ENCODE assay signal across 11 cellular contexts in the genomic region with DNA sequence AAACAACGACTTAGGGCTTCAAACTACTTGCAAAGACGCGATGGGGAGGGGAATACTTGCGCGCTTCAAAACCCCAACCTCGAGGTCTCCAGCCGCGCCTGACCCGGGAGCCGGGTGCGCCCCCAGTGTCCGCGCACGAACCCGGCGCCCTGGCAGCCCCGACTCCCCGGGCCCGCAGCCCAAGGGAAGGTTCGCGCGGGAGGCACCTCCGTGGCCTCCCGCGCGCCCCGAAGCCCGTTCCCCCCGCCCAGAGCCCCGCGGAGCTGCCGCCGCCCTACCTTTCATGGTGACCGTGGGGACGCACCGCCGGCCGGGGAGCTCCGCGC. TPM values are rescaled to one million over a fixed set of nuclear protein-coding genes. Genes with fewer than 3 reads are reported as not detected.
DNase-seq lines count a peak whose midpoint lies in the region; ATAC-seq, FAIRE-seq and TF ChIP-seq lines count a peak whose summit lies in the region.
"Had no signal": no experiment of that assay in that cellular context is flagged by ENCODE, and none has a peak within 500 bp of the region (broad histone marks: within the 10 kb centered on the region; RNA-seq: fewer than 3 reads in every experiment).

No MANE protein-coding gene starts in this region.

- no peak for TF ChIP-seq EP300 in gastroesophageal sphincter (IDR thresholded peaks at IDR 0.05)
- TF ChIP-seq EP300 in ovary (IDR thresholded peaks at IDR 0.05), result no peak

- no peak overlapping the region for H3K27ac ChIP-seq in RWPE2 (ENCODE audit: poor library complexity, severe bottlenecking)
- H3K27ac ChIP-seq in gastroesophageal sphincter, result peak overlapping the region in 3 of 4 donors; percentile 65 to 86 (median 82)
- H3K27ac ChIP-seq in ovary, result no peak overlapping the region
- no peak overlapping the region for H3K27ac ChIP-seq in kidney (ENCODE audit: low read depth in 2 of 2, low read length in 2 of 2)

- H3K4me3 ChIP-seq in AG10803 (ENCODE audit: low read length) (peak overlapping the region; percentile 89), RWPE2 (ENCODE audit: severe bottlenecking) (peak overlapping the region; percentile 13), gastroesophageal sphincter (peak overlapping the region; percentile 64 to 79), ovary (peak overlapping the region; percentile 53), kidney (ENCODE audit: low read length in 2 of 2) (peak overlapping the region in 1 of 2 donors; percentile 32)

- WGBS in gastroesophageal sphincter (ENCODE audit: low coverage in 1 of 2), 2 donors, result no CpG with 5 or more reads among the region's 40 CpGs
- 0 to 1% (median 0%) methylated on average over 19 to 40 of the region's 40 CpGs for WGBS in ovary, 3 donors

- peaks cover 39% of the 10 kb centered on the region for H3K27me3 ChIP-seq in RWPE2 (ENCODE audit: insufficient read depth, poor library complexity, severe bottlenecking)
- peaks cover 8% of the 10 kb centered on the region for H3K27me3 ChIP-seq in gastroesophageal sphincter
- no peaks in the 10 kb centered on the region for H3K27me3 ChIP-seq in ovary

- no peak for FAIRE-seq in kidney (lab: Jason Lieb, UNC)

- H3K9ac ChIP-seq in kidney (ENCODE audit: low read length in 2 of 2), result no peak overlapping the region

- H3K4me1 ChIP-seq in RWPE2 (ENCODE audit: insufficient read depth, poor library complexity, severe bottlenecking) (peaks cover 4% of the 10 kb centered on the region), gastroesophageal sphincter (peaks cover 0 to 61% (median 9%) of the 10 kb centered on the region in 3 donors), ovary (ENCODE audit: insufficient read depth) (no peaks in the 10 kb centered on the region), kidney (ENCODE audit: control insufficient read depth in 1 of 2, insufficient read depth in 1 of 2, low read depth in 1 of 2, low read length in 2 of 2) (peaks cover 0 to 3% of the 10 kb centered on the region in 2 donors)

- intact Hi-C loops in ovary (cut with DNase I) (no loop called here), kidney (cut with DNase I) (no loop called here)

- ATAC-seq in RWPE2 (ENCODE audit: low read depth), result 0 out of 3 replicates have a peak, but pooled peaks have one; percentile 9
- peak; percentile 28 for ATAC-seq in gastroesophageal sphincter
- no peak for ATAC-seq in GM19397 (IDR thresholded peaks at IDR 0.05; ENCODE audit: unreplicated experiment)

- TF ChIP-seq POLR2A in gastroesophageal sphincter (IDR thresholded peaks at IDR 0.05) (peak in 1 of 2 donors; percentile 7), ovary (IDR thresholded peaks at IDR 0.05) (no peak)

- H3K9me3 ChIP-seq in RWPE2 (ENCODE audit: severe bottlenecking), result no peaks in the 10 kb centered on the region
- no peaks in the 10 kb centered on the region for H3K9me3 ChIP-seq in gastroesophageal sphincter
- H3K9me3 ChIP-seq in ovary, result no peaks in the 10 kb centered on the region
- no peaks in the 10 kb centered on the region for H3K9me3 ChIP-seq in kidney (ENCODE audit: control insufficient read depth in 1 of 2, low read length in 2 of 2)

- no peak for TF ChIP-seq CTCF in AG10803 (conservative IDR thresholded peaks at IDR 0.05; ENCODE audit: low read length)
- TF ChIP-seq CTCF in RWPE2 (IDR thresholded peaks at IDR 0.05; ENCODE audit: poor library complexity, severe bottlenecking), result no peak
- peak in 3 of 4 experiments; percentile 16 to 44 (median 30) for TF ChIP-seq CTCF in gastroesophageal sphincter (IDR thresholded peaks at IDR 0.05)
- TF ChIP-seq CTCF in ovary (IDR thresholded peaks at IDR 0.05), result no peak
- TF ChIP-seq CTCF in kidney (IDR thresholded peaks at IDR 0.05; ENCODE audit: borderline replicate concordance, extremely low read depth, insufficient read depth), result no peak

- DNase-seq in AG10803 (ENCODE audit: low read depth) (no peak), RWPE2 (ENCODE audit: low spot score) (no peak), ovary (peak in 1 of 5 donors; percentile 43), kidney (no peak), MV-4-11 (lab: John Stamatoyannopoulos, UW) (no peak), NCI-H1436 (lab: John Stamatoyannopoulos, UW) (no peak)
- DNase-seq: activated CD4-positive, CD25-positive, alpha-beta regulatory T cell; central memory CD4-positive, alpha-beta T cell; GDM1 had no signal

- H3K36me3 ChIP-seq in RWPE2 (ENCODE audit: low read depth), result no peaks in the 10 kb centered on the region
- no peaks in the 10 kb centered on the region for H3K36me3 ChIP-seq in gastroesophageal sphincter
- no peaks in the 10 kb centered on the region for H3K36me3 ChIP-seq in ovary
- H3K36me3 ChIP-seq in kidney (ENCODE audit: control insufficient read depth in 1 of 2, insufficient read depth in 2 of 2, low read length in 2 of 2), result no peaks in the 10 kb centered on the region

RNA-seq across cellular contexts. Expression of a gene that starts 0.3 kb away (rescaled TPM):
- total RNA-seq in gastroesophageal sphincter (10 to 100 TPM; 21.2 to 40.1 (median 37.1) TPM), ovary (1 to 10 TPM in 6 of 7 donors, under 1 TPM in 1; 0.78 to 9.9 (median 5.9) TPM), kidney (7.4 TPM)
- polyA plus RNA-seq in ovary (10 to 100 TPM in 1 of 2 donors, 1 to 10 TPM in 1; 3.0 to 20.7 TPM), kidney (ENCODE audit: insufficient read depth, low read depth, low replicate concordance) (1.3 TPM)

Comparison
In these comparisons a context has a peak if more than half of its experiments do, and no peak if none do; other contexts are left out.
1. CTCF ChIP-seq: peak in gastroesophageal sphincter (3 of 4); none in AG10803 (single experiment), RWPE2 (single experiment), ovary (0 of 3) and kidney (single experiment).
2. H3K27ac ChIP-seq: peak in gastroesophageal sphincter (3 of 4); none in RWPE2 (single experiment), ovary (0 of 2) and kidney (0 of 2).